ENCODE assay signal across 1 cellular context in the genomic region with DNA sequence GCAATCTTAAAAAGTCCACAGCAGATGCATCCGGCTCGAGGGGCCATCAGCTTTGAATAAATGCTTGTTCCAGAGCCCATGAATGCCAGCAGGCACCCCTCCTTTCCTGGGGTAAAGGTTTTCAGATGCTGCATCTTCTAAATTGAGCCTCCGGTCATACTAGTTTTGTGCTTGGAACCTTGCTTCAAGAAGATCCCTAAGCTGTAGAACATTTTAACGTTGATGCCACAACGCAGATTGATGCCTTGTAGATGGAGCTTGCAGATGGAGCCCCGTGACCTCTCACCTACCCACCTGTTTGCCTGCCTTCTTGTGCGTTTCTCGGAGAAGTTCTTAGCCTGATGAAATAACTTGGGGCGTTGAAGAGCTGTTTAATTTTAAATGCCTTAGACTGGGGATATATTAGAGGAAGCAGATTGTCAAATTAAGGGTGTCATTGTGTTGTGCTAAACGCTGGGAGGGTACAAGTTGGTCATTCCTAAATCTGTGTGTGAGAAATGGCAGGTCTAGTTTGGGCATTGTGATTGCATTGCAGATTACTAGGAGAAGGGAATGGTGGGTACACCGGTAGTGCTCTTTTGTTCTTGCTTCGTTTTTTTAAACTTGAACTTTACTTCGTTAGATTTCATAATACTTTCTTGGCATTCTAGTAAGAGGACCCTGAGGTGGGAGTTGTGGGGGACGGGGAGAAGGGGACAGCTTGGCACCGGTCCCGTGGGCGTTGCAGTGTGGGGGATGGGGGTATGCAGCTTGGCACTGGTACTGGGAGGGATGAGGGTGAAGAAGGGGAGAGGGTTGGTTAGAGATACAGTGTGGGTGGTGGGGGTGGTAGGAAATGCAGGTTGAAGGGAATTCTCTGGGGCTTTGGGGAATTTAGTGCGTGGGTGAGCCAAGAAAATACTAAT.
TF ChIP-seq lines count a peak whose summit lies in the region.

No MANE protein-coding gene starts in this region.

TF ChIP-seq in neural cell, 6 proteins besides CTCF, POLR2A, EP300 and RAD21 (continued from another document):
- TF ChIP-seq, protein P1, sequence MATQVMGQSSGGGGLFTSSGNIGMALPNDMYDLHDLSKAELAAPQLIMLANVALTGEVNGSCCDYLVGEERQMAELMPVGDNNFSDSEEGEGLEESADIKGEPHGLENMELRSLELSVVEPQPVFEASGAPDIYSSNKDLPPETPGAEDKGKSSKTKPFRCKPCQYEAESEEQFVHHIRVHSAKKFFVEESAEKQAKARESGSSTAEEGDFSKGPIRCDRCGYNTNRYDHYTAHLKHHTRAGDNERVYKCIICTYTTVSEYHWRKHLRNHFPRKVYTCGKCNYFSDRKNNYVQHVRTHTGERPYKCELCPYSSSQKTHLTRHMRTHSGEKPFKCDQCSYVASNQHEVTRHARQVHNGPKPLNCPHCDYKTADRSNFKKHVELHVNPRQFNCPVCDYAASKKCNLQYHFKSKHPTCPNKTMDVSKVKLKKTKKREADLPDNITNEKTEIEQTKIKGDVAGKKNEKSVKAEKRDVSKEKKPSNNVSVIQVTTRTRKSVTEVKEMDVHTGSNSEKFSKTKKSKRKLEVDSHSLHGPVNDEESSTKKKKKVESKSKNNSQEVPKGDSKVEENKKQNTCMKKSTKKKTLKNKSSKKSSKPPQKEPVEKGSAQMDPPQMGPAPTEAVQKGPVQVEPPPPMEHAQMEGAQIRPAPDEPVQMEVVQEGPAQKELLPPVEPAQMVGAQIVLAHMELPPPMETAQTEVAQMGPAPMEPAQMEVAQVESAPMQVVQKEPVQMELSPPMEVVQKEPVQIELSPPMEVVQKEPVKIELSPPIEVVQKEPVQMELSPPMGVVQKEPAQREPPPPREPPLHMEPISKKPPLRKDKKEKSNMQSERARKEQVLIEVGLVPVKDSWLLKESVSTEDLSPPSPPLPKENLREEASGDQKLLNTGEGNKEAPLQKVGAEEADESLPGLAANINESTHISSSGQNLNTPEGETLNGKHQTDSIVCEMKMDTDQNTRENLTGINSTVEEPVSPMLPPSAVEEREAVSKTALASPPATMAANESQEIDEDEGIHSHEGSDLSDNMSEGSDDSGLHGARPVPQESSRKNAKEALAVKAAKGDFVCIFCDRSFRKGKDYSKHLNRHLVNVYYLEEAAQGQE (IDR thresholded peaks at IDR 0.05; ENCODE audit: borderline replicate concordance), result no peak
